Comparison of ENCODE assay signal across 20 cellular contexts in the genomic region with DNA sequence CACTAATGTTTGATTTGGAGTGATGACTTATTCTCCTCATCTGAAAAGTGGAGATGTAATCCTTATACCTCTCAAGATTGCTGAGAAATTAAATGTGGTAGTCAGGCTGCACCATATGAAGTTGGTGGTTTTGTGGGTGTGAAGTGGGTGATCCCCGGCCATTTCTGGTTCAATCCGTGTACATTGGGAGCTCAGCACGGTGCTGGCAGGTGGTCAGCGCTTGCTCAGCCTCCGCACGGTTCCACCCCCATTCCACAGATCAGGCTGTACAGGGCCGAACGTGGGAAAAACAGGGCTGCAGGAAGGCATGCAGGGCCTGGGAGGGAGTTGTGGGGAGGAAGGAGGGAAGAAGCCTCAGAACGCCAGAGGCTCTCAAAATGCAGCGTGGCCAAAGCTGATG.
DNase-seq lines count a peak whose midpoint lies in the region; ATAC-seq and TF ChIP-seq lines count a peak whose summit lies in the region.
"Had no signal": no experiment of that assay in that cellular context is flagged by ENCODE, and none has a peak within 500 bp of the region (broad histone marks: within the 10 kb centered on the region; RNA-seq: fewer than 3 reads in every experiment).

No MANE protein-coding gene starts in this region.

- H3K36me3 ChIP-seq in mammary epithelial cell (ENCODE audit: insufficient read depth, low read length) (no peaks in the 10 kb centered on the region), breast epithelium (no peaks in the 10 kb centered on the region), muscle layer of colon (ENCODE audit: insufficient read depth, low read length) (no peaks in the 10 kb centered on the region), rectal smooth muscle tissue (ENCODE audit: control insufficient read depth, insufficient read depth, low read length) (no peaks in the 10 kb centered on the region)
- H3K36me3 ChIP-seq: BLaER1, HAP-1 had no signal

- no peaks in the 10 kb centered on the region for H3K79me2 ChIP-seq in mammary epithelial cell (ENCODE audit: insufficient read depth, low read length)

- no TSS peak for BruUV-seq in mammary epithelial cell (replicated peaks; lab: Mats Ljungman, UMichigan)

- H3K4me3 Mint-ChIP-seq in stimulated activated naive CD8-positive, alpha-beta T cell treated with anti-CD3 and anti-CD28 coated beads, Interleukin-15, amount 100 ng/mL, for 72 hours: no peak overlapping the region
- H3K4me3 Mint-ChIP-seq: CD14-positive monocyte; CD4-positive, alpha-beta memory T cell had no signal

- CTCF ChIA-PET in mammary epithelial cell (lab: Charles Lee; ENCODE audit: low non-redundant PET): no interaction called here

- no peak overlapping the region for H2AFZ ChIP-seq in mammary epithelial cell (ENCODE audit: low read depth, low read length)
- H2AFZ ChIP-seq: GM23248 had no signal

- intact Hi-C loops in mammary epithelial cell (cut with micrococcal nuclease) (loop anchor here (2.0 to 5.0 kb wide), 3 partner anchors 37 to 209 kb away; no protein-coding TSS in a partner anchor), breast epithelium (cut with DNase I; ENCODE audit: low total_unique reads) (no loop called here)

- H3K9ac ChIP-seq in mammary epithelial cell (ENCODE audit: insufficient read depth, low read length): no peak overlapping the region
- no peak overlapping the region for H3K9ac ChIP-seq in muscle layer of colon (ENCODE audit: low read length)
- no peak overlapping the region for H3K9ac ChIP-seq in rectal smooth muscle tissue (ENCODE audit: low read length)
- H3K9ac ChIP-seq: BLaER1, GM23248 had no signal

- no peak for TF ChIP-seq POLR2A in breast epithelium (IDR thresholded peaks at IDR 0.05)

- H3K9me3 Mint-ChIP-seq in stimulated activated naive CD8-positive, alpha-beta T cell treated with anti-CD3 and anti-CD28 coated beads, Interleukin-15, amount 100 ng/mL, for 72 hours: no peaks in the 10 kb centered on the region
- H3K9me3 Mint-ChIP-seq: CD14-positive monocyte; CD4-positive, alpha-beta memory T cell had no signal

- peak; percentile 26 for ATAC-seq in stimulated activated naive CD8-positive, alpha-beta T cell treated with anti-CD3 and anti-CD28 coated beads, Interleukin-15, amount 100 ng/mL, for 72 hours
- no peak for ATAC-seq in GM18861 (IDR thresholded peaks at IDR 0.05; ENCODE audit: unreplicated experiment)

- WGBS in mammary epithelial cell (ENCODE audit: low coverage, missing lambda C conversion rate): 98% methylated on average over 7 of the region's 10 CpGs

- H3K4me1 Mint-ChIP-seq in stimulated activated naive CD8-positive, alpha-beta T cell treated with anti-CD3 and anti-CD28 coated beads, Interleukin-15, amount 100 ng/mL, for 72 hours: peaks cover 6% of the 10 kb centered on the region

- H4K20me1 ChIP-seq in mammary epithelial cell (ENCODE audit: insufficient read depth, low read length): no peaks in the 10 kb centered on the region
- H4K20me1 ChIP-seq: BLaER1 had no signal

- TF ChIP-seq CTCF in mammary epithelial cell (conservative IDR thresholded peaks at IDR 0.05 in 1 of 2, IDR thresholded peaks at IDR 0.05 in 1 of 2; ENCODE audit: extremely low read depth in 1 of 2, insufficient read depth in 1 of 2, low read depth in 1 of 2, low read length in 2 of 2) (no peak), breast epithelium (IDR thresholded peaks at IDR 0.05) (no peak)

- peak overlapping the region; percentile 93 for H3K27ac ChIP-seq in mammary epithelial cell (ENCODE audit: insufficient read depth, low read depth, low read length)
- no peak overlapping the region for H3K27ac ChIP-seq in breast epithelium
- peak overlapping the region; percentile 19 for H3K27ac ChIP-seq in muscle layer of colon (ENCODE audit: low read depth, low read length)
- H3K27ac ChIP-seq in rectal smooth muscle tissue (ENCODE audit: low read depth, low read length): peak overlapping the region; percentile 53
- H3K27ac ChIP-seq: BLaER1, GM23248, HL-60 had no signal

- in situ Hi-C loops in mammary epithelial cell (cut with MboI; ENCODE audit: low sequenced_read_pairs in 2 of 2): no loop called here

- peaks cover 32% of the 10 kb centered on the region for H3K27me3 Mint-ChIP-seq in stimulated activated naive CD8-positive, alpha-beta T cell treated with anti-CD3 and anti-CD28 coated beads, Interleukin-15, amount 100 ng/mL, for 72 hours

- H3K4me2 ChIP-seq in mammary epithelial cell (ENCODE audit: insufficient read depth, low read depth, low read length): no peak overlapping the region
- H3K4me2 ChIP-seq: BLaER1 had no signal

- no peaks in the 10 kb centered on the region for H3K27me3 ChIP-seq in mammary epithelial cell (ENCODE audit: insufficient read depth, low read length)
- no peaks in the 10 kb centered on the region for H3K27me3 ChIP-seq in breast epithelium
- H3K27me3 ChIP-seq in muscle layer of colon (ENCODE audit: control insufficient read depth in 1 of 2, insufficient read depth in 2 of 2, low read length in 2 of 2): no peaks in the 10 kb centered on the region
- H3K27me3 ChIP-seq in rectal smooth muscle tissue (ENCODE audit: control insufficient read depth, insufficient read depth, low read length): no peaks in the 10 kb centered on the region
- H3K27me3 ChIP-seq: BLaER1 had no signal

- H3K4me3 ChIP-seq in mammary epithelial cell (replicated peaks in 1 of 3; ENCODE audit: insufficient read depth in 1 of 3, low read depth in 2 of 3, low read length in 3 of 3) (no peak overlapping the region), breast epithelium (no peak overlapping the region), muscle layer of colon (ENCODE audit: low read depth in 1 of 2, low read length in 2 of 2) (no peak overlapping the region), rectal smooth muscle tissue (ENCODE audit: low read length) (no peak overlapping the region)
- H3K4me3 ChIP-seq: BLaER1, GM23248, HAP-1 had no signal

- no peaks in the 10 kb centered on the region for H3K9me3 ChIP-seq in mammary epithelial cell (replicated peaks; ENCODE audit: insufficient read depth, low read length)
- H3K9me3 ChIP-seq in breast epithelium: no peaks in the 10 kb centered on the region
- H3K9me3 ChIP-seq in muscle layer of colon (ENCODE audit: low read length): no peaks in the 10 kb centered on the region
- H3K9me3 ChIP-seq: BLaER1, HAP-1 had no signal

- DNase-seq in mammary epithelial cell (no peak), breast epithelium (ENCODE audit: low spot score in 2 of 2) (no peak), RKO (ENCODE audit: low spot score) (no peak), NCI-H1092 (lab: John Stamatoyannopoulos, UW) (no peak)
- DNase-seq in stimulated activated naive CD8-positive, alpha-beta T cell treated with anti-CD3 and anti-CD28 coated beads, Interleukin-15, amount 100 ng/mL, for 72 hours: no peak
- DNase-seq: 8988T; Calu3; CD4-positive, alpha-beta memory T cell; DMS 273 treated with DMSO at 0.1 percent for 48 hours; DMS53; DND-41; EL; GM23248 had no signal

- H3K4me1 ChIP-seq in mammary epithelial cell (ENCODE audit: insufficient read depth, low read length): peaks cover 28% of the 10 kb centered on the region
- peaks cover 0 to 7% of the 10 kb centered on the region in 2 donors for H3K4me1 ChIP-seq in breast epithelium
- peaks cover 30% of the 10 kb centered on the region for H3K4me1 ChIP-seq in muscle layer of colon (ENCODE audit: insufficient read depth, low read length)
- peaks cover 18% of the 10 kb centered on the region for H3K4me1 ChIP-seq in rectal smooth muscle tissue (ENCODE audit: control insufficient read depth, insufficient read depth, low read length)
- H3K4me1 ChIP-seq: BLaER1 had no signal

- dilution Hi-C loops in mammary epithelial cell (cut with HindIII; ENCODE audit: low sequenced_read_pairs): no loop called here

- no peak overlapping the region for H3K27ac Mint-ChIP-seq in stimulated activated naive CD8-positive, alpha-beta T cell treated with anti-CD3 and anti-CD28 coated beads, Interleukin-15, amount 100 ng/mL, for 72 hours
- H3K27ac Mint-ChIP-seq: CD4-positive, alpha-beta memory T cell had no signal

Comparison
In these comparisons a context has a peak if more than half of its experiments do, and no peak if none do; other contexts are left out.
1. H3K27ac ChIP-seq: peak in mammary epithelial cell (single experiment), muscle layer of colon (single experiment) and rectal smooth muscle tissue (single experiment); none in breast epithelium (0 of 2).